In genomic region chr4:65265526-65265925, GRCh38 we compare ENCODE assay signal across 34 cellular contexts.
"Had no signal": no experiment of that assay in that cellular context is flagged by ENCODE, and none has a peak within 500 bp of the region (broad histone marks: within the 10 kb centered on the region; RNA-seq: fewer than 3 reads in every experiment).

No MANE protein-coding gene starts in this region.

- H3K27me3 ChIP-seq: adrenal gland, ascending aorta, body of pancreas, brain microvascular endothelial cell, breast epithelium, cardiac muscle cell had no signal

- H3K27ac ChIP-seq: adrenal gland, ascending aorta, body of pancreas, brain microvascular endothelial cell, breast epithelium, cardiac muscle cell had no signal

- H3K9me3 ChIP-seq: adrenal gland, ascending aorta, body of pancreas, breast epithelium had no signal

- H3K36me3 ChIP-seq: adrenal gland, ascending aorta, brain microvascular endothelial cell, breast epithelium, cardiac muscle cell had no signal

- FAIRE-seq: astrocyte, bronchial epithelial cell had no signal

- DNase-seq: activated effector memory CD4-positive, alpha-beta T cell treated with anti-CD3 and anti-CD28 coated beads, Interleukin-2, amount 50 U/mL, for 16 hours; activated effector memory CD4-positive, alpha-beta T cell treated with Interleukin-2 at 50 U/mL for 16 hours; activated gamma-delta T cell; activated gamma-delta T cell treated with Interleukin-2 at 50 U/mL for 16 hours; activated naive CD4-positive, alpha-beta T cell; activated naive CD4-positive, alpha-beta T cell treated with anti-CD3 and anti-CD28 coated beads for 36 hours; activated naive CD4-positive, alpha-beta T cell treated with anti-CD3 and anti-CD28 coated beads, Interleukin-2, amount 10 ng/mL, durations not matched to agents 7 days and 5 days; activated naive CD4-positive, alpha-beta T cell treated with anti-CD3 and anti-CD28 coated beads, Interleukin-2, amount 50 U/mL, for 16 hours; activated naive CD4-positive, alpha-beta T cell treated with Interleukin-2 at 50 U/mL for 16 hours; activated naive CD8-positive, alpha-beta T cell treated with anti-CD3 and anti-CD28 coated beads for 36 hours; activated naive CD8-positive, alpha-beta T cell treated with anti-CD3 and anti-CD28 coated beads, Interleukin-2, amount 10 ng/mL, durations not matched to agents 7 days and 5 days; activated naive CD8-positive, alpha-beta T cell treated with anti-CD3 and anti-CD28 coated beads, Interleukin-2, amount 50 U/mL, for 24 hours; activated T-cell treated with anti-CD3 and anti-CD28 coated beads, Interleukin-2, amount 50 U/mL, for 1 hour; activated T-cell treated with anti-CD3 and anti-CD28 coated beads, Interleukin-2, amount 50 U/mL, for 24 hours; activated T-cell treated with anti-CD3 and anti-CD28 coated beads, Interleukin-2, amount 50 U/mL, for 4 hours; activated T-cell treated with anti-CD3 and anti-CD28 coated beads, Interleukin-2, amount 50 U/mL, for 48 hours; activated T-cell treated with anti-CD3 and anti-CD28 coated beads, Interleukin-2, amount 50 U/mL, for 72 hours; adrenal gland; amniotic stem cell; amygdala; anterior cingulate cortex; aorta; body of pancreas; brain microvascular endothelial cell; caudate nucleus; central memory CD4-positive, alpha-beta T cell; cerebellar nuclear complex had no signal

- H3K4me1 ChIP-seq: adrenal gland, ascending aorta, body of pancreas, breast epithelium had no signal

- ATAC-seq: activated naive CD4-positive, alpha-beta T cell treated with anti-CD3 and anti-CD28 coated beads, Interleukin-2, amount 50 U/mL, for 72 hours; activated naive CD8-positive, alpha-beta T cell treated with anti-CD3 and anti-CD28 coated beads, Interleukin-2, amount 50 U/mL, for 24 hours; activated T-cell treated with anti-CD3 and anti-CD28 coated beads, Interleukin-2, amount 50 U/mL, for 4 hours; activated T-cell treated with anti-CD3 and anti-CD28 coated beads, Interleukin-2, amount 50 U/mL, for 72 hours; activated T-helper 17 cell treated with anti-CD3 and anti-CD28 coated beads, Interleukin-2, amount 50 U/mL, for 72 hours; body of pancreas had no signal

- H3K4me3 ChIP-seq: adrenal gland, ascending aorta, body of pancreas, breast epithelium, cardiac muscle cell had no signal
